Comparison of ENCODE assay signal across 13 cellular contexts in genomic region chr11:134410766-134411165, GRCh38. TPM values are rescaled to one million over a fixed set of nuclear protein-coding genes. Genes with fewer than 3 reads are reported as not detected.
DNase-seq lines count a peak whose midpoint lies in the region; ATAC-seq and TF ChIP-seq lines count a peak whose summit lies in the region.
"Had no signal": no experiment of that assay in that cellular context is flagged by ENCODE, and none has a peak within 500 bp of the region (broad histone marks: within the 10 kb centered on the region; RNA-seq: fewer than 3 reads in every experiment).

No MANE protein-coding gene starts in this region.

- H3K4me1 Mint-ChIP-seq in activated T-cell treated with anti-CD3 and anti-CD28 coated beads, Interleukin-2, amount 50 U/mL, for 4 hours (ENCODE audit: low read depth) = peaks cover 11% of the 10 kb centered on the region
- H3K4me1 Mint-ChIP-seq in activated T-helper 1 cell treated with anti-CD3 and anti-CD28 coated beads, Interleukin-12 subunit alpha, Interleukin-12 subunit beta, Interleukin-2, Interleukin-4 antibody, amounts not matched to agents 30 ng/mL and 10 ng/mL and 1 ng/mL, durations not matched to agents 14 hours and 24 hours and 36 hours (ENCODE audit: low read depth) = peaks cover 6% of the 10 kb centered on the region

- peak overlapping the region; percentile 71 for H3K4me3 Mint-ChIP-seq in activated T-cell treated with anti-CD3 and anti-CD28 coated beads, Interleukin-2, amount 50 U/mL, for 4 hours
- peak overlapping the region; percentile 50 for H3K4me3 Mint-ChIP-seq in activated T-helper 1 cell treated with anti-CD3 and anti-CD28 coated beads, Interleukin-12 subunit alpha, Interleukin-12 subunit beta, Interleukin-2, Interleukin-4 antibody, amounts not matched to agents 30 ng/mL and 10 ng/mL and 1 ng/mL, durations not matched to agents 14 hours and 24 hours and 36 hours

- peak overlapping the region; percentile 70; the same call in 1 of the 2 replicates for H3K4me3 ChIP-seq in iPS-20b (ENCODE audit: low read length)
- H3K4me3 ChIP-seq in stomach = peak overlapping the region; percentile 50 to 53 (median 52)

- no peak for DNase-seq in activated T-cell treated with anti-CD3 and anti-CD28 coated beads, Interleukin-2, amount 50 U/mL, for 4 hours
- no peak for DNase-seq in activated T-cell treated with anti-CD3 and anti-CD28 coated beads, Interleukin-2, amount 50 U/mL, for 48 hours
- no peak for DNase-seq in activated T-helper 1 cell treated with anti-CD3 and anti-CD28 coated beads, Interleukin-12 subunit alpha, Interleukin-12 subunit beta, Interleukin-2, Interleukin-4 antibody, amounts not matched to agents 30 ng/mL and 10 ng/mL and 1 ng/mL, durations not matched to agents 14 hours and 24 hours and 36 hours (ENCODE audit: low spot score)
- DNase-seq in stomach = no peak
- no peak for DNase-seq in SW480 (ENCODE audit: low spot score)
- no peak for DNase-seq in NCI-H748 (lab: John Stamatoyannopoulos, UW; ENCODE audit: unreplicated experiment)
- DNase-seq in stimulated activated CD4-positive, alpha-beta T cell treated with anti-CD3 and anti-CD28 coated beads, Interleukin-4, amount 100 ng/mL, for 24 hours = no peak
- DNase-seq: cerebellar nuclear complex; SHP77; stimulated activated CD4-positive, alpha-beta T cell treated with anti-CD3 and anti-CD28 coated beads, Interleukin-12 subunit alpha, Interleukin-12 subunit beta, amount 100 ng/mL, for 4 hours had no signal

- H3K36me3 ChIP-seq in iPS-20b (ENCODE audit: insufficient read depth, low read depth, low read length) (no peaks in the 10 kb centered on the region; the same call in 1 of the 2 replicates), stomach (no peaks in the 10 kb centered on the region)

- H3K9me3 ChIP-seq in iPS-20b (ENCODE audit: insufficient read depth, low read depth, low read length) (no peaks in the 10 kb centered on the region), stomach (no peaks in the 10 kb centered on the region)

- no peaks in the 10 kb centered on the region for H3K9me3 Mint-ChIP-seq in activated T-cell treated with anti-CD3 and anti-CD28 coated beads, Interleukin-2, amount 50 U/mL, for 4 hours
- no peaks in the 10 kb centered on the region for H3K9me3 Mint-ChIP-seq in activated T-helper 1 cell treated with anti-CD3 and anti-CD28 coated beads, Interleukin-12 subunit alpha, Interleukin-12 subunit beta, Interleukin-2, Interleukin-4 antibody, amounts not matched to agents 30 ng/mL and 10 ng/mL and 1 ng/mL, durations not matched to agents 14 hours and 24 hours and 36 hours

- H3K36me3 Mint-ChIP-seq in activated T-cell treated with anti-CD3 and anti-CD28 coated beads, Interleukin-2, amount 50 U/mL, for 4 hours (ENCODE audit: insufficient read depth) = no peaks in the 10 kb centered on the region
- H3K36me3 Mint-ChIP-seq in activated T-helper 1 cell treated with anti-CD3 and anti-CD28 coated beads, Interleukin-12 subunit alpha, Interleukin-12 subunit beta, Interleukin-2, Interleukin-4 antibody, amounts not matched to agents 30 ng/mL and 10 ng/mL and 1 ng/mL, durations not matched to agents 14 hours and 24 hours and 36 hours (ENCODE audit: low read depth) = no peaks in the 10 kb centered on the region

- H3K27me3 Mint-ChIP-seq in activated T-cell treated with anti-CD3 and anti-CD28 coated beads, Interleukin-2, amount 50 U/mL, for 4 hours (ENCODE audit: low read depth) = peaks cover 63% of the 10 kb centered on the region
- peaks cover 58% of the 10 kb centered on the region for H3K27me3 Mint-ChIP-seq in activated T-helper 1 cell treated with anti-CD3 and anti-CD28 coated beads, Interleukin-12 subunit alpha, Interleukin-12 subunit beta, Interleukin-2, Interleukin-4 antibody, amounts not matched to agents 30 ng/mL and 10 ng/mL and 1 ng/mL, durations not matched to agents 14 hours and 24 hours and 36 hours (ENCODE audit: insufficient read depth)

- H3K9ac ChIP-seq in iPS-20b (ENCODE audit: low read depth, low read length) = peak overlapping the region; percentile 68; the same call in 1 of the 2 replicates

- H3K27ac Mint-ChIP-seq in activated T-helper 1 cell treated with anti-CD3 and anti-CD28 coated beads, Interleukin-12 subunit alpha, Interleukin-12 subunit beta, Interleukin-2, Interleukin-4 antibody, amounts not matched to agents 30 ng/mL and 10 ng/mL and 1 ng/mL, durations not matched to agents 14 hours and 24 hours and 36 hours = no peak overlapping the region

- TF ChIP-seq POLR2A in stomach (IDR thresholded peaks at IDR 0.05) = no peak

- WGBS in stomach, 5 donors = 58 to 68% (median 62%) methylated on average over 5 of the region's 5 CpGs

- intact Hi-C loops in activated T-helper 1 cell treated with anti-CD3 and anti-CD28 coated beads, Interleukin-12 subunit alpha, Interleukin-12 subunit beta, Interleukin-2, Interleukin-4 antibody, amounts not matched to agents 30 ng/mL and 10 ng/mL and 1 ng/mL, durations not matched to agents 14 hours and 24 hours and 36 hours (cut with micrococcal nuclease) = loop anchor here (5.0 kb wide), 1 partner anchor 158 kb away; the partner anchor contains the start of genes ACAD8 and THYN1
- intact Hi-C loops in stomach (cut with DNase I; ENCODE audit: low total_unique reads) = no loop called here

- H3K4me1 ChIP-seq in iPS-20b (ENCODE audit: insufficient read depth, low read length) = peaks cover 37% of the 10 kb centered on the region
- H3K4me1 ChIP-seq in stomach = peaks cover 17 to 39% (median 29%) of the 10 kb centered on the region in 4 donors

- peaks cover 54% of the 10 kb centered on the region for H3K27me3 ChIP-seq in iPS-20b (ENCODE audit: insufficient read depth, low read length)
- H3K27me3 ChIP-seq in stomach = peaks cover 7 to 90% (median 41%) of the 10 kb centered on the region in 3 donors

- TF ChIP-seq EP300 in stomach (IDR thresholded peaks at IDR 0.05) = no peak

- ATAC-seq in activated T-cell treated with anti-CD3 and anti-CD28 coated beads, Interleukin-2, amount 50 U/mL, for 4 hours = no peak

- H3K27ac ChIP-seq in iPS-20b (ENCODE audit: low read length) (no peak overlapping the region), stomach (peak overlapping the region; percentile 60 to 79 (median 74))

- TF ChIP-seq CTCF in stomach (IDR thresholded peaks at IDR 0.05) = no peak

RNA-seq across cellular contexts. Expression of gene B3GAT1, which starts 1.3 kb away (rescaled TPM):
- under 1 TPM; 0.05 to 0.50 (median 0.33) TPM for total RNA-seq in activated T-cell treated with anti-CD3 and anti-CD28 coated beads, Interleukin-2, amount 50 U/mL, for 4 hours
- 0.13 and 0.39 TPM in 2 replicates for total RNA-seq in activated T-helper 1 cell treated with anti-CD3 and anti-CD28 coated beads, Interleukin-12 subunit alpha, Interleukin-12 subunit beta, Interleukin-2, Interleukin-4 antibody, amounts not matched to agents 30 ng/mL and 10 ng/mL and 1 ng/mL, durations not matched to agents 14 hours and 24 hours and 36 hours
- 10 to 100 TPM in 3 of 5 donors, not detected in 2; 21.0 to 34.4 (median 25.8) TPM for total RNA-seq in stomach
- 10 to 100 TPM in 2 of 3 donors, 1 to 10 TPM in 1; 5.3 to 16.3 (median 12.6) TPM for polyA plus RNA-seq in stomach
- total RNA-seq: myocyte had no signal
- polyA plus RNA-seq: fibroblast of lung had no signal
